Comparison of ENCODE assay signal across 15 cellular contexts in the genomic region with DNA sequence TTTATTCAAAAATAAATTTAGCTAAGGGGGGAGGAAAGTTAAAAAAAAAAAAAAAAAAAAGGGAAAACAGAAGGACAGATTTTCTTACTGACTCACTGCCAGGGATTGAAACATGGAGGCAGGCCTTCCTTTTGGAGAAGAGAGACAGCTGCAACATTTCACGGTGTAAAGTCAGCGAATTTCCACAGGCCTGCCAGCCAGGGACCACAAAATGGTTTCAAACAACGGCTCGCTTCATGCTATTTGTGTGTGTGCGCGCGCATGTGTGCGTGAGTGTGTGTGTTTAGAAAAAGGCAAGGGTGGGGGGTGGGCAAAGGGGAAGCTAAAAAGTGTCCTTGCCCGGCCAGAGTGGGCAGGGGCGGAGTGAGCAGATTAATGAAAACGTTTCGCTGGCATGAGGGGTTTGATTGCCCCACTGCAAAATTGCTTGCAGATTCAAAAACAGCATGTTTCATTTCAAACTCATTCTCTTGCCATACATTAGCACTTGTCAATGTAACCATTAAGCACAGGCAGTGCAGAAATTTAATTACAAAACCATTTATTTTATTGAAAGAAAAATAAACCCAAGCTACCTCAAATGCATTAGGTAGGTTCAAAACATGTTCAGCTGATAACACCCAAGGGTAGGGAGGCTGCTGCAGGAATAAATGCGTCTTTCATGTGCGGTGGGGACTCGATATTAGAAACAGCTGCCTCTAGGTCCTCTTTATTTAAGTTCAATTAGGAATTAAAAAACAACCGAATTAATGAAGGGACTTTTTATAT.
A peak's percentile ranks its signal among the peaks of the same experiment; 100 is the strongest.
DNase-seq lines count a peak whose midpoint lies in the region; ATAC-seq, FAIRE-seq and TF ChIP-seq lines count a peak whose summit lies in the region.
"Had no signal": no experiment of that assay in that cellular context is flagged by ENCODE, and none has a peak within 500 bp of the region (broad histone marks: within the 10 kb centered on the region; RNA-seq: fewer than 3 reads in every experiment).

No MANE protein-coding gene starts in this region.

- H3K4me3 ChIP-seq in IMR-90 (ENCODE audit: insufficient read depth, low read depth, low read length), result no peak overlapping the region
- H3K4me3 ChIP-seq in astrocyte (ENCODE audit: insufficient read depth, low read depth, low read length), result no peak overlapping the region
- H3K4me3 ChIP-seq in left lung, result no peak overlapping the region
- H3K4me3 ChIP-seq in spleen, result no peak overlapping the region
- H3K4me3 ChIP-seq: BLaER1 treated with 17β-estradiol and CSF1 and Interleukin-3, amounts not matched to agents 10 nM and 100 nM; MG63 had no signal

- peaks cover 5% of the 10 kb centered on the region for H3K36me3 Mint-ChIP-seq in astrocyte (ENCODE audit: low read depth, unreplicated experiment)
- no peaks in the 10 kb centered on the region for H3K36me3 Mint-ChIP-seq in type B pancreatic cell

- no peak overlapping the region for H3K14ac ChIP-seq in IMR-90 (replicated peaks; ENCODE audit: low read depth, low read length)

- H3K23ac ChIP-seq in IMR-90 (ENCODE audit: low read depth, low read length), result no peak overlapping the region

- H3K27me3 Mint-ChIP-seq in astrocyte (ENCODE audit: low read depth, unreplicated experiment), result peaks cover 13% of the 10 kb centered on the region
- H3K27me3 Mint-ChIP-seq in type B pancreatic cell, result peaks cover 46% of the 10 kb centered on the region

- peak overlapping the region; percentile 66 for H2AK9ac ChIP-seq in IMR-90 (replicated peaks; ENCODE audit: low read depth, low read length, poor library complexity)

- peak overlapping the region; percentile 11 for H3K4me3 Mint-ChIP-seq in astrocyte (ENCODE audit: unreplicated experiment)
- peak overlapping the region; percentile 16 for H3K4me3 Mint-ChIP-seq in type B pancreatic cell
- H3K4me3 Mint-ChIP-seq: HFFc6 had no signal

- TF ChIP-seq CTCF in IMR-90 (conservative IDR thresholded peaks at IDR 0.05; ENCODE audit: low read depth, low read length), result no peak
- no peak for TF ChIP-seq CTCF in astrocyte (IDR thresholded peaks at IDR 0.05; ENCODE audit: insufficient read depth, low read depth, low read length)
- TF ChIP-seq CTCF in left lung (IDR thresholded peaks at IDR 0.05), result no peak
- TF ChIP-seq CTCF in type B pancreatic cell (conservative IDR thresholded peaks at IDR 0.05), result no peak
- no peak for TF ChIP-seq CTCF in spleen (IDR thresholded peaks at IDR 0.05 in 8 of 11, conservative IDR thresholded peaks at IDR 0.05 in 3 of 11)

- no peak for TF ChIP-seq RAD21 in IMR-90 (IDR thresholded peaks at IDR 0.05; ENCODE audit: low read length)

- no peak overlapping the region for H4K5ac ChIP-seq in IMR-90 (ENCODE audit: low read depth, low read length)

- 43% methylated on average over 6 of the region's 16 CpGs; no CpG with 5 or more reads in 1 of the 2 experiments for WGBS in IMR-90 (ENCODE audit: extremely low coverage in 2 of 2, insufficient read length in 1 of 2), 2 experiments
- WGBS in spleen, 5 donors, result 77 to 91% (median 85%) methylated on average over 16 of the region's 16 CpGs

- H2BK5ac ChIP-seq in IMR-90 (ENCODE audit: low read depth, low read length, poor library complexity, severe bottlenecking), result no peak overlapping the region

- H3K18ac ChIP-seq in IMR-90 (ENCODE audit: low read depth, low read length), result no peak overlapping the region; the same call in 1 of the 2 replicates

- H3K4me2 ChIP-seq in IMR-90 (ENCODE audit: low read depth, low read length), result no peak overlapping the region
- no peak overlapping the region for H3K4me2 ChIP-seq in astrocyte (ENCODE audit: low read length)

- no peaks in the 10 kb centered on the region for H3K79me1 ChIP-seq in IMR-90 (ENCODE audit: low read depth in 1 of 2, low read length in 2 of 2)

- peaks cover 5% of the 10 kb centered on the region for H3K9me3 Mint-ChIP-seq in astrocyte (ENCODE audit: unreplicated experiment)
- no peaks in the 10 kb centered on the region for H3K9me3 Mint-ChIP-seq in type B pancreatic cell
- H3K9me3 Mint-ChIP-seq: HFFc6 had no signal

- H2AFZ ChIP-seq in IMR-90 (replicated peaks; ENCODE audit: low read length, poor library complexity), result peak overlapping the region; percentile 82
- no peak overlapping the region for H2AFZ ChIP-seq in astrocyte (ENCODE audit: low read depth, low read length)

- H3K27me3 ChIP-seq in IMR-90 (ENCODE audit: control insufficient read depth, insufficient read depth, low read length) (peaks cover 28% of the 10 kb centered on the region), astrocyte (ENCODE audit: insufficient read depth, low read length) (peaks cover 9% of the 10 kb centered on the region), left lung (peaks cover 0 to 7% of the 10 kb centered on the region in 2 donors), spleen (replicated peaks in 1 of 7) (peaks cover 0 to 38% (median 0%) of the 10 kb centered on the region in 7 donors)
- H3K27me3 ChIP-seq: BLaER1 treated with 17β-estradiol and CSF1 and Interleukin-3, amounts not matched to agents 10 nM and 100 nM; MG63 had no signal

- H3K4me1 ChIP-seq in IMR-90 (ENCODE audit: control insufficient read depth, insufficient read depth, low read length) (peaks cover 9% of the 10 kb centered on the region), astrocyte (ENCODE audit: insufficient read depth, low read length) (peaks cover 6% of the 10 kb centered on the region), left lung (no peaks in the 10 kb centered on the region), spleen (no peaks in the 10 kb centered on the region)

- no peak overlapping the region for H2BK20ac ChIP-seq in IMR-90 (ENCODE audit: low read depth, low read length)

- no TSS peak for BruUV-seq in IMR-90 (replicated peaks; lab: Mats Ljungman, UMichigan)

- no peak overlapping the region for H4K91ac ChIP-seq in IMR-90 (ENCODE audit: insufficient read depth, low read depth, low read length)

- POLR2A ChIA-PET in IMR-90 (lab: Charles Lee; ENCODE audit: unreplicated experiment), result interaction anchor here (0.6 kb wide), 1 partner anchor 1483 kb away, joined by 7 read pairs; no protein-coding TSS in a partner anchor

- H4K20me1 ChIP-seq in IMR-90 (ENCODE audit: insufficient read depth, low read length) (no peaks in the 10 kb centered on the region), astrocyte (ENCODE audit: insufficient read depth, low read length) (no peaks in the 10 kb centered on the region)
- H4K20me1 ChIP-seq: BLaER1 treated with 17β-estradiol and CSF1 and Interleukin-3, amounts not matched to agents 10 nM and 100 nM had no signal

- H3K27ac Mint-ChIP-seq in astrocyte (ENCODE audit: unreplicated experiment) (peak overlapping the region; percentile 89), type B pancreatic cell (no peak overlapping the region)
- H3K27ac Mint-ChIP-seq: HFFc6 had no signal

- H3K4me1 Mint-ChIP-seq in astrocyte (ENCODE audit: low read depth, unreplicated experiment) (peaks cover 17% of the 10 kb centered on the region), type B pancreatic cell (ENCODE audit: unreplicated experiment) (peaks cover 9% of the 10 kb centered on the region)

- no peak overlapping the region; a peak in 1 of 4 replicates for H4K8ac ChIP-seq in IMR-90 (ENCODE audit: low read depth in 2 of 2, low read length in 2 of 2)

- no peaks in the 10 kb centered on the region for H3K9me1 ChIP-seq in IMR-90 (ENCODE audit: insufficient read depth, low read length)

- in situ Hi-C loops in IMR-90 (cut with MboI; ENCODE audit: low sequenced_read_pairs), result no loop called here

- 0 out of 2 replicates have a peak overlapping the region, but pooled peaks have one; percentile 51 for H2BK120ac ChIP-seq in IMR-90 (ENCODE audit: low read depth, low read length)

- H2AK5ac ChIP-seq in IMR-90 (ENCODE audit: low read depth, low read length), result no peak overlapping the region

- intact Hi-C loops in IMR-90 (cut with micrococcal nuclease), result no loop called here
- intact Hi-C loops in left lung (cut with DNase I), result no loop called here
- intact Hi-C loops in spleen (cut with DNase I; ENCODE audit: low total_unique reads), result no loop called here

- dilution Hi-C loops in IMR-90 (cut with HindIII; ENCODE audit: low sequenced_read_pairs, unreplicated experiment), result no loop called here

- DNase-seq in IMR-90, result peak; percentile 68
- DNase-seq in astrocyte (ENCODE audit: low read depth), result peak; percentile 27
- peak in 1 of 2 donors; percentile 51 for DNase-seq in left lung
- no peak for DNase-seq in type B pancreatic cell (ENCODE audit: extremely low spot score, unreplicated experiment)
- DNase-seq in spleen, result no peak
- DNase-seq in activated gamma-delta T cell treated with Interleukin-2 at 50 U/mL for 16 hours, result no peak
- no peak for DNase-seq in OCI-M2 (lab: John Stamatoyannopoulos, UW; ENCODE audit: unreplicated experiment)
- DNase-seq: HFFc6, KG1, NCI-H1092 treated with DMSO at 0.1 percent for 48 hours, NCI-H187, NCI-H446 had no signal

- CTCF ChIA-PET in IMR-90 (lab: Yijun Ruan, JAX), result no interaction called here

- no peak overlapping the region; the same call in 2 of the 3 replicates for H2BK15ac ChIP-seq in IMR-90 (ENCODE audit: low read depth, low read length)

- H3K36me3 ChIP-seq in IMR-90 (ENCODE audit: control insufficient read depth, insufficient read depth, low read length) (no peaks in the 10 kb centered on the region), astrocyte (ENCODE audit: insufficient read depth, low read length) (no peaks in the 10 kb centered on the region), left lung (no peaks in the 10 kb centered on the region), spleen (no peaks in the 10 kb centered on the region)
- H3K36me3 ChIP-seq: MG63 had no signal

- ATAC-seq in IMR-90 (ENCODE audit: low read depth) (peak; percentile 35), left lung (peak; percentile 38)

- peak overlapping the region; percentile 6; the same call in 1 of the 2 replicates for H3K27ac ChIP-seq in IMR-90 (ENCODE audit: insufficient read depth, low read length)
- no peak overlapping the region for H3K27ac ChIP-seq in astrocyte (ENCODE audit: low read depth, low read length)
- no peak overlapping the region for H3K27ac ChIP-seq in left lung
- H3K27ac ChIP-seq in spleen, result no peak overlapping the region
- H3K27ac ChIP-seq: BLaER1 treated with 17β-estradiol and CSF1 and Interleukin-3, amounts not matched to agents 10 nM and 100 nM had no signal

- no peak for FAIRE-seq in astrocyte (lab: Jason Lieb, UNC)
- FAIRE-seq: H1 had no signal

- no peaks in the 10 kb centered on the region for H3K79me2 ChIP-seq in astrocyte (ENCODE audit: insufficient read depth, low read length)

- 0 out of 2 replicates have a peak overlapping the region, but pooled peaks have one; percentile 61 for H3K4ac ChIP-seq in IMR-90 (ENCODE audit: low read depth, low read length)

- no peak overlapping the region for H3K56ac ChIP-seq in IMR-90 (ENCODE audit: extremely low read depth, insufficient read depth, low read length)

- no peak overlapping the region for H3K9ac ChIP-seq in IMR-90 (ENCODE audit: low read depth, low read length)
- H3K9ac ChIP-seq in astrocyte (ENCODE audit: low read length), result no peak overlapping the region
- H3K9ac ChIP-seq: BLaER1 treated with 17β-estradiol and CSF1 and Interleukin-3, amounts not matched to agents 10 nM and 100 nM had no signal

- H3K9me3 ChIP-seq in IMR-90 (ENCODE audit: control insufficient read depth, insufficient read depth, low read length) (no peaks in the 10 kb centered on the region), astrocyte (ENCODE audit: insufficient read depth, low read depth, low read length) (no peaks in the 10 kb centered on the region), left lung (no peaks in the 10 kb centered on the region), spleen (no peaks in the 10 kb centered on the region)
- H3K9me3 ChIP-seq: MG63 had no signal

- no peak for TF ChIP-seq POLR2A in IMR-90 (IDR thresholded peaks at IDR 0.05; ENCODE audit: low read depth, low read length)
- TF ChIP-seq POLR2A in spleen (IDR thresholded peaks at IDR 0.05), result no peak

Comparison
In these comparisons a context has a peak if more than half of its experiments do, and no peak if none do; other contexts are left out.
1. DNase-seq: peak in IMR-90 (single experiment) and astrocyte (single experiment); none in type B pancreatic cell (single experiment), spleen (single experiment), activated gamma-delta T cell treated with Interleukin-2 at 50 U/mL for 16 hours (single experiment) and OCI-M2 (single experiment).